In the genomic region with DNA sequence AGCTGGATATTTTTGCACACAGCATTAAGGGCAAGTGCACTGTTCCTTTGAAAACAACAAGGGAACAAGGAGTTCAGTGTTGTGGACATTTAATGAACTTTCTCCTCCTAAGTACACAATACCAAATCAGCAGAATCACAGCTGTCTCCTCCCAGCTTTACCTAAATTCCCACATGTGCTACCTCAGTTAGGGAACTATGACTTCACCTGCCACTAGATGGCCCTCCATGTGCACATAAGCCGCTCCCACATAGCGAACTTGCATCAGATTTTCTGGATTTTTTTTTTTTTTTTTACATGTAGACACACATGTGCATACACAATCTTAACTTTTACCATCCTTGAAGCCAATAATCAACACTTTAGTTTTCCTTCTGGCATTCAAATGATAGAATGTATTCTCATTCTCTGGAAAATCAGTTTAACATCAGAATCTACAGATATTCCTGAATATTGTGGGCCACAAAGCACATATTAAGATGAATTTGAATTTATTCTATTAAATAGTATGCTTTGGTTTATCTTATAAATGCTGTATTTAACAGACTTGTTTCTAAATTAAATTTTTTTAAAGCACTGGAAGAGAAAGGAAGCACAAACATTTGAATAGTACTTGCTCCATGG, we compare ENCODE assay signal across 1 cellular context.
TF ChIP-seq lines count a peak whose summit lies in the region.

No MANE protein-coding gene starts in this region.

TF ChIP-seq in liver, 16 proteins besides CTCF, POLR2A, EP300 and RAD21 (continued from another document):
- TF ChIP-seq, protein P1, sequence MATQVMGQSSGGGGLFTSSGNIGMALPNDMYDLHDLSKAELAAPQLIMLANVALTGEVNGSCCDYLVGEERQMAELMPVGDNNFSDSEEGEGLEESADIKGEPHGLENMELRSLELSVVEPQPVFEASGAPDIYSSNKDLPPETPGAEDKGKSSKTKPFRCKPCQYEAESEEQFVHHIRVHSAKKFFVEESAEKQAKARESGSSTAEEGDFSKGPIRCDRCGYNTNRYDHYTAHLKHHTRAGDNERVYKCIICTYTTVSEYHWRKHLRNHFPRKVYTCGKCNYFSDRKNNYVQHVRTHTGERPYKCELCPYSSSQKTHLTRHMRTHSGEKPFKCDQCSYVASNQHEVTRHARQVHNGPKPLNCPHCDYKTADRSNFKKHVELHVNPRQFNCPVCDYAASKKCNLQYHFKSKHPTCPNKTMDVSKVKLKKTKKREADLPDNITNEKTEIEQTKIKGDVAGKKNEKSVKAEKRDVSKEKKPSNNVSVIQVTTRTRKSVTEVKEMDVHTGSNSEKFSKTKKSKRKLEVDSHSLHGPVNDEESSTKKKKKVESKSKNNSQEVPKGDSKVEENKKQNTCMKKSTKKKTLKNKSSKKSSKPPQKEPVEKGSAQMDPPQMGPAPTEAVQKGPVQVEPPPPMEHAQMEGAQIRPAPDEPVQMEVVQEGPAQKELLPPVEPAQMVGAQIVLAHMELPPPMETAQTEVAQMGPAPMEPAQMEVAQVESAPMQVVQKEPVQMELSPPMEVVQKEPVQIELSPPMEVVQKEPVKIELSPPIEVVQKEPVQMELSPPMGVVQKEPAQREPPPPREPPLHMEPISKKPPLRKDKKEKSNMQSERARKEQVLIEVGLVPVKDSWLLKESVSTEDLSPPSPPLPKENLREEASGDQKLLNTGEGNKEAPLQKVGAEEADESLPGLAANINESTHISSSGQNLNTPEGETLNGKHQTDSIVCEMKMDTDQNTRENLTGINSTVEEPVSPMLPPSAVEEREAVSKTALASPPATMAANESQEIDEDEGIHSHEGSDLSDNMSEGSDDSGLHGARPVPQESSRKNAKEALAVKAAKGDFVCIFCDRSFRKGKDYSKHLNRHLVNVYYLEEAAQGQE (IDR thresholded peaks at IDR 0.05): no peak
- TF ChIP-seq TAF1 (conservative IDR thresholded peaks at IDR 0.05) (no peak), ZBTB33 (IDR thresholded peaks at IDR 0.05) (no peak), HNF4A (conservative IDR thresholded peaks at IDR 0.05) (peak in 1 of 2 donors; percentile 69)
TF ChIP-seq in liver: peak in this region for 8.
